In the genomic region with DNA sequence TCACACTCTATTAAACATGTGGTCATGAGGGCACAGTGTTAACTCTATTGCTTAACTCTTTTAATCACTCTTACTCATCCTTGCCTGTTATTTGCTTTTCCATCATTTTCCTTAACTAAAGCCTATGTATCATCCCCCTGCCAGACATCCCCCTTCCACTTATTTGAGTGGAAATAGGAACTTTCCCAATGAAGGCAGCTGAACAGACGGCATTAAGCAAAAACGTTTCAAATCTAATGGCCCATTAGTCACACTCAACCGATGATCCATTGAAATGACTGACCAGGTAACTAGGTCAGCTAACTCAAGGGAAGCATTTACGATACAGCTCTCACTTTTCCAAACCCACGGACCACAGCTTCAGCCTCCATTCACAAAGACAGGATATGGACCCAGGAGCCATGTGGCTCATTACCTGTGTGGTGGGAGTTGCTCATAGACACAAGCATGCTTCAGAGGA, we compare ENCODE assay signal across 17 cellular contexts.
DNase-seq lines count a peak whose midpoint lies in the region; TF ChIP-seq lines count a peak whose summit lies in the region.
"Had no signal": no experiment of that assay in that cellular context is flagged by ENCODE, and none has a peak within 500 bp of the region (broad histone marks: within the 10 kb centered on the region; RNA-seq: fewer than 3 reads in every experiment).

No MANE protein-coding gene starts in this region.

- no peak overlapping the region for H3K4me3 ChIP-seq in adrenal gland
- H3K4me3 ChIP-seq: colonic mucosa, upper lobe of left lung had no signal

- no peaks in the 10 kb centered on the region for H3K9me3 ChIP-seq in adrenal gland (replicated peaks in 1 of 3)
- H3K9me3 ChIP-seq: colonic mucosa, upper lobe of left lung had no signal

- H3K27me3 Mint-ChIP-seq in HFFc6 (ENCODE audit: insufficient read depth), result peaks cover 3% of the 10 kb centered on the region
- H3K27me3 Mint-ChIP-seq: activated CD4-positive, alpha-beta T cell treated with anti-CD3 and anti-CD28 coated beads, Interleukin-2, amount 10 ng/mL, durations not matched to agents 7 days and 5 days; IgD-negative memory B cell had no signal

- H3K4me1 ChIP-seq in adrenal gland (replicated peaks in 1 of 2), result no peaks in the 10 kb centered on the region
- H3K4me1 ChIP-seq: colonic mucosa, upper lobe of left lung had no signal

- TF ChIP-seq CTCF in HFFc6 (IDR thresholded peaks at IDR 0.05), result no peak
- no peak for TF ChIP-seq CTCF in RWPE1 (conservative IDR thresholded peaks at IDR 0.05; ENCODE audit: low read depth)
- no peak for TF ChIP-seq CTCF in GM20000 (IDR thresholded peaks at IDR 0.05; ENCODE audit: extremely low read depth, missing control alignments)
- TF ChIP-seq CTCF in adrenal gland (IDR thresholded peaks at IDR 0.05), result no peak

- peaks cover 39% of the 10 kb centered on the region for H3K4me1 Mint-ChIP-seq in HFFc6 (ENCODE audit: low read depth)
- H3K4me1 Mint-ChIP-seq: activated CD4-positive, alpha-beta T cell treated with anti-CD3 and anti-CD28 coated beads, Interleukin-2, amount 10 ng/mL, durations not matched to agents 7 days and 5 days; IgD-negative memory B cell had no signal

- no peaks in the 10 kb centered on the region for H3K36me3 ChIP-seq in adrenal gland (replicated peaks in 1 of 2)
- H3K36me3 ChIP-seq: colonic mucosa, upper lobe of left lung had no signal

- H3K36me3 Mint-ChIP-seq in HFFc6 (ENCODE audit: low read depth), result no peaks in the 10 kb centered on the region
- H3K36me3 Mint-ChIP-seq: IgD-negative memory B cell had no signal

- POLR2A ChIA-PET in RWPE1 (lab: Yijun Ruan, JAX; ENCODE audit: low non-redundant PET), result no interaction called here

- H3K27ac Mint-ChIP-seq in HFFc6, result no peak overlapping the region
- H3K27ac Mint-ChIP-seq: activated CD4-positive, alpha-beta T cell treated with anti-CD3 and anti-CD28 coated beads, Interleukin-2, amount 10 ng/mL, durations not matched to agents 7 days and 5 days; IgD-negative memory B cell; stimulated activated naive CD8-positive, alpha-beta T cell treated with anti-CD3 and anti-CD28 coated beads, Interleukin-15, Interleukin-2, amounts not matched to agents 100 ng/mL and 50 ng/mL, for 24 hours had no signal

- CTCF ChIA-PET in RWPE1 (lab: Yijun Ruan, JAX), result interaction anchor here (1.2 kb wide), 1 partner anchor 565 kb away, joined by 3 read pairs; no protein-coding TSS in a partner anchor

- no peak overlapping the region; the same call in 1 of the 2 replicates for H3K4me3 Mint-ChIP-seq in HFFc6
- H3K4me3 Mint-ChIP-seq: activated CD4-positive, alpha-beta T cell treated with anti-CD3 and anti-CD28 coated beads, Interleukin-2, amount 10 ng/mL, durations not matched to agents 7 days and 5 days; IgD-negative memory B cell; stimulated activated naive CD8-positive, alpha-beta T cell treated with anti-CD3 and anti-CD28 coated beads, Interleukin-15, Interleukin-2, amounts not matched to agents 100 ng/mL and 50 ng/mL, for 24 hours had no signal

- intact Hi-C loops in adrenal gland (cut with DNase I), result no loop called here

- no peaks in the 10 kb centered on the region for H3K9me3 Mint-ChIP-seq in HFFc6
- H3K9me3 Mint-ChIP-seq: activated CD4-positive, alpha-beta T cell treated with anti-CD3 and anti-CD28 coated beads, Interleukin-2, amount 10 ng/mL, durations not matched to agents 7 days and 5 days; IgD-negative memory B cell; stimulated activated naive CD8-positive, alpha-beta T cell treated with anti-CD3 and anti-CD28 coated beads, Interleukin-15, Interleukin-2, amounts not matched to agents 100 ng/mL and 50 ng/mL, for 24 hours had no signal

- TF ChIP-seq POLR2A in adrenal gland (IDR thresholded peaks at IDR 0.05), result no peak

- 77 to 85% (median 81%) methylated on average over 5 of the region's 5 CpGs for whole genome bisulfite sequencing in adrenal gland, 4 donors

- peaks cover 5% of the 10 kb centered on the region for H3K27me3 ChIP-seq in adrenal gland
- H3K27me3 ChIP-seq: colonic mucosa, upper lobe of left lung had no signal

- no peak overlapping the region for H3K27ac ChIP-seq in RWPE1
- H3K27ac ChIP-seq in adrenal gland, result no peak overlapping the region
- H3K27ac ChIP-seq: C4-2B, colonic mucosa, upper lobe of left lung had no signal

- DNase-seq in HFFc6 (peak; percentile 10), RWPE1 (ENCODE audit: low spot score) (peak; percentile 81), fibroblast of peridontal ligament (ENCODE audit: extremely low read depth) (peak; percentile 32), renal cortical epithelial cell (ENCODE audit: low read depth) (peak; percentile 99), GM20000 (ENCODE audit: low spot score) (no peak), AML-193 (lab: John Stamatoyannopoulos, UW) (no peak), adrenal gland (no peak), H4 (ENCODE audit: low spot score) (no peak)
- DNase-seq: activated CD4-positive, alpha-beta T cell treated with anti-CD3 and anti-CD28 coated beads, Interleukin-2, amount 10 ng/mL, durations not matched to agents 7 days and 5 days; colonic mucosa; kidney; NCI-H526 treated with DMSO at 0.1 percent for 48 hours; retina; upper lobe of left lung had no signal

Comparison
In these comparisons a context has a peak if more than half of its experiments do, and no peak if none do; other contexts are left out.
1. DNase-seq: peak in HFFc6 (single experiment), RWPE1 (single experiment), fibroblast of peridontal ligament (single experiment) and renal cortical epithelial cell (single experiment); none in GM20000 (single experiment), AML-193 (0 of 2), adrenal gland (0 of 7) and H4 (single experiment).